ENCODE assay signal across 8 cellular contexts in the genomic region with DNA sequence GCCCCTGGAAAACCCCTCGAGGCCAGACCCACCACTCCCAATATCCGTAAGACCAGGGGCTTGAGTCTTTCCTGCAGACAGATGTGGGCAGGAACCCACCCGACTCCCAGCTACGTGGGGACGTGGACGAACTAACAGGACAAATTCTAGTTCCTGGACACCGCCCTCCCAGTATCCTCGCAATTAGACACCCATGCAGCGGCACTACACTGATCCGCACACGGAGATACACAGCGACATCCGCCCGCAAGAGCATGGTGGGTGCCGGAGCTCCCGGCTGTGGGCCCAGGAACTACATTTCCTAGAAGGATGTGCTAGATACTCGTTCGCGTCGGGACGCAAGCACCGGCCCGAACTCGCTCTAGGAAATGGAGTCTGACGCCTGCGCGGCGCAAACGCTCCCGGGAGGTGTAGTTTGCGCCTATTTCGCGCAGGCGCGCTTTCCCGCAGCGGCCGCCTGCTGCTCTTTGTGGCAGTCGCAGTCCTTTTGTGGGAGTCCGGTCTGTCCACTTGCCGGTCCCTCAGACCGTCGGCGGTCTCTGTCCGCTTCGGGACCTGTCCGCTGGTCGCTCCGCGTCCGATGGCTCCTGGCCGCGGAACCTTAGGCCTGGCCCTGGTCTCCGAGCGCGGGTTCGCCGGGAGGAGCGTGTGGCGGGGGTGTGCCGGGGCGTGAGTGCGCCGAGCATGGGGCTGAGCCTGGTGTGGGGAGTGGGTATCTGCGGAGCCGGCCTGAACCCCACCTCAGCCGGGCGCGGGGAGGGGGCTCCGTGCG. TPM values are rescaled to one million over a fixed set of nuclear protein-coding genes. Genes with fewer than 3 reads are reported as not detected.
DNase-seq lines count a peak whose midpoint lies in the region; TF ChIP-seq lines count a peak whose summit lies in the region.

A gene (plus strand): TSS at position 447 of the 772 bp plus-strand sequence. CDS start 478 bp downstream, outside the sequence.

- no peaks in the 10 kb centered on the region for H3K9me3 ChIP-seq in HEK293 (ENCODE audit: control insufficient read depth, insufficient read depth, low read depth, low read length)
- no peaks in the 10 kb centered on the region for H3K9me3 ChIP-seq in left ventricle myocardium inferior (replicated peaks)

- intact Hi-C loops in left ventricle myocardium inferior (cut with micrococcal nuclease) (no loop called here), posterior cingulate gyrus (cut with DNase I) (no loop called here)

- H3K4me1 ChIP-seq in HEK293 (ENCODE audit: control insufficient read depth, insufficient read depth, low read length) (0 out of 2 replicates have a peak, but pooled peaks cover 2% of the 10 kb centered on the region), left ventricle myocardium inferior (peaks cover 34% of the 10 kb centered on the region)

- H3K27ac Mint-ChIP-seq in type B pancreatic cell = peak within 1 kb of the TSS; percentile 94

- peaks cover 33% of the 10 kb centered on the region for H3K4me1 Mint-ChIP-seq in type B pancreatic cell (ENCODE audit: unreplicated experiment)

- H3K27me3 ChIP-seq in left ventricle myocardium inferior (ENCODE audit: low read depth) = no peaks in the 10 kb centered on the region

- DNase-seq in ELF-1 (ENCODE audit: low read depth, low spot score) (peak; percentile 94), NCI-H1417 treated with DMSO at 0.1 percent for 48 hours (lab: John Stamatoyannopoulos, UW) (peak; percentile 47), T-helper 2 cell (peak; percentile 53 to 95 (median 75)), amygdala (lab: John Stamatoyannopoulos, UW) (peak; percentile 48 to 94 (median 83)), left ventricle myocardium inferior (peak; percentile 90), posterior cingulate gyrus (peak; percentile 79 to 99 (median 90)), type B pancreatic cell (ENCODE audit: extremely low spot score, unreplicated experiment) (peak; percentile 89)

- no peaks in the 10 kb centered on the region for H3K9me3 Mint-ChIP-seq in type B pancreatic cell

- H3K27me3 Mint-ChIP-seq in type B pancreatic cell = no peaks in the 10 kb centered on the region

- H3K4me3 ChIP-seq in HEK293 (ENCODE audit: low read depth, low read length) (peak within 1 kb of the TSS; percentile 72), left ventricle myocardium inferior (peak within 1 kb of the TSS; percentile 91)

- H3K27ac ChIP-seq in HEK293 (ENCODE audit: extremely low read depth, low read depth, low read length) (peak within 1 kb of the TSS; percentile 53; the same call in 1 of the 2 replicates), left ventricle myocardium inferior (replicated peaks) (peak within 1 kb of the TSS; percentile 80)

- POLR2A ChIA-PET in HEK293 (lab: Yijun Ruan, JAX) = interaction anchor here (0.9 to 2.2 kb wide), 9 partner anchors 9 to 74 kb away, joined by 3 to 13 read pairs (median 3); a partner anchor contains a TSS

- H3K36me3 Mint-ChIP-seq in type B pancreatic cell = no peaks in the 10 kb centered on the region

- TF ChIP-seq CTCF in HEK293 (tag by site-specific recombination; IDR thresholded peaks at IDR 0.05) (0 out of 2 replicates have a peak, but pooled peaks have one; percentile 11), left ventricle myocardium inferior (IDR thresholded peaks at IDR 0.05; ENCODE audit: borderline replicate concordance) (peak; percentile 34), type B pancreatic cell (conservative IDR thresholded peaks at IDR 0.05) (no peak)

- peak within 1 kb of the TSS; percentile 94 for H3K4me3 Mint-ChIP-seq in type B pancreatic cell

- CTCF ChIA-PET in HEK293 (lab: Yijun Ruan, JAX) = interaction anchor here (0.6 to 1.2 kb wide), 4 partner anchors 24 to 179 kb away, joined by 3 to 5 read pairs (median 3); no protein-coding TSS in a partner anchor

- H3K36me3 ChIP-seq in HEK293 (ENCODE audit: control insufficient read depth in 2 of 2, insufficient read depth in 1 of 2, low read length in 2 of 2) (peaks cover 0 to 8% of the 10 kb centered on the region in 2 experiments; a peak in 1 of 3 replicates), left ventricle myocardium inferior (no peaks in the 10 kb centered on the region)

TF ChIP-seq in HEK293, 187 proteins besides CTCF, POLR2A, EP300 and RAD21 (continues in another document):
- TF ChIP-seq, protein P1, sequence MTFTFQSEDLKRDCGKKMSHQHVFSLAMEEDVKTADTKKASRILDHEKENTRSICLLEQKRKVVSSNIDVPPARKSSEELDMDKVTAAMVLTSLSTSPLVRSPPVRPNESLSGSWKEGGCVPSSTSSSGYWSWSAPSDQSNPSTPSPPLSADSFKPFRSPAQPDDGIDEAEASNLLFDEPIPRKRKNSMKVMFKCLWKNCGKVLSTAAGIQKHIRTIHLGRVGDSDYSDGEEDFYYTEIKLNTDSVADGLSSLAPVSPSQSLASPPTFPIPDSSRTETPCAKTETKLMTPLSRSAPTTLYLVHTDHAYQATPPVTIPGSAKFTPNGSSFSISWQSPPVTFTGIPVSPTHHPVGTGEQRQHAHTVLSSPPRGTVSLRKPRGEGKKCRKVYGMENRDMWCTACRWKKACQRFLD (tag by site-specific recombination; IDR thresholded peaks at IDR 0.05) = no peak
- TF ChIP-seq, protein P2, sequence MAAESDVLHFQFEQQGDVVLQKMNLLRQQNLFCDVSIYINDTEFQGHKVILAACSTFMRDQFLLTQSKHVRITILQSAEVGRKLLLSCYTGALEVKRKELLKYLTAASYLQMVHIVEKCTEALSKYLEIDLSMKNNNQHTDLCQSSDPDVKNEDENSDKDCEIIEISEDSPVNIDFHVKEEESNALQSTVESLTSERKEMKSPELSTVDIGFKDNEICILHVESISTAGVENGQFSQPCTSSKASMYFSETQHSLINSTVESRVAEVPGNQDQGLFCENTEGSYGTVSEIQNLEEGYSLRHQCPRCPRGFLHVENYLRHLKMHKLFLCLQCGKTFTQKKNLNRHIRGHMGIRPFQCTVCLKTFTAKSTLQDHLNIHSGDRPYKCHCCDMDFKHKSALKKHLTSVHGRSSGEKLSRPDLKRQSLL (tag by site-specific recombination; IDR thresholded peaks at IDR 0.05) = peak; percentile 59; the same call in 1 of the 2 replicates
- TF ChIP-seq, protein P3, sequence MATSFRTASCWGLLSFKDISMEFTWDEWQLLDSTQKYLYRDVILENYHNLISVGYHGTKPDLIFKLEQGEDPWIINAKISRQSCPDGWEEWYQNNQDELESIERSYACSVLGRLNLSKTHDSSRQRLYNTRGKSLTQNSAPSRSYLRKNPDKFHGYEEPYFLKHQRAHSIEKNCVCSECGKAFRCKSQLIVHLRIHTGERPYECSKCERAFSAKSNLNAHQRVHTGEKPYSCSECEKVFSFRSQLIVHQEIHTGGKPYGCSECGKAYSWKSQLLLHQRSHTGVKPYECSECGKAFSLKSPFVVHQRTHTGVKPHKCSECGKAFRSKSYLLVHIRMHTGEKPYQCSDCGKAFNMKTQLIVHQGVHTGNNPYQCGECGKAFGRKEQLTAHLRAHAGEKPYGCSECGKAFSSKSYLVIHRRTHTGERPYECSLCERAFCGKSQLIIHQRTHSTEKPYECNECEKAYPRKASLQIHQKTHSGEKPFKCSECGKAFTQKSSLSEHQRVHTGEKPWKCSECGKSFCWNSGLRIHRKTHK (tag by site-specific recombination; IDR thresholded peaks at IDR 0.05) = no peak
- TF ChIP-seq ZFP37 (tag by site-specific recombination; IDR thresholded peaks at IDR 0.05) (peak; percentile 56; the same call in 1 of the 2 replicates), ZNF335 (tag by site-specific recombination; conservative IDR thresholded peaks at IDR 0.05) (peak; percentile 82), YY2 (tag by site-specific recombination; IDR thresholded peaks at IDR 0.05) (peak; percentile 50; the same call in 1 of the 2 replicates), ZNF610 (tag by site-specific recombination; IDR thresholded peaks at IDR 0.05; ENCODE audit: borderline replicate concordance) (no peak), ZNF19 (tag by site-specific recombination; IDR thresholded peaks at IDR 0.05; ENCODE audit: low read depth) (no peak), ZFP69B (tag by site-specific recombination; IDR thresholded peaks at IDR 0.05) (peak; percentile 86), ZNF2 (tag by site-specific recombination; IDR thresholded peaks at IDR 0.05) (0 out of 2 replicates have a peak, but pooled peaks have one; percentile 70), ZNF600 (tag by site-specific recombination; IDR thresholded peaks at IDR 0.05) (peak; percentile 51; the same call in 1 of the 2 replicates), ZNF624 (tag by site-specific recombination; IDR thresholded peaks at IDR 0.05) (no peak), ZSCAN16 (tag by site-specific recombination; IDR thresholded peaks at IDR 0.05) (no peak)
- TF ChIP-seq, protein P4, sequence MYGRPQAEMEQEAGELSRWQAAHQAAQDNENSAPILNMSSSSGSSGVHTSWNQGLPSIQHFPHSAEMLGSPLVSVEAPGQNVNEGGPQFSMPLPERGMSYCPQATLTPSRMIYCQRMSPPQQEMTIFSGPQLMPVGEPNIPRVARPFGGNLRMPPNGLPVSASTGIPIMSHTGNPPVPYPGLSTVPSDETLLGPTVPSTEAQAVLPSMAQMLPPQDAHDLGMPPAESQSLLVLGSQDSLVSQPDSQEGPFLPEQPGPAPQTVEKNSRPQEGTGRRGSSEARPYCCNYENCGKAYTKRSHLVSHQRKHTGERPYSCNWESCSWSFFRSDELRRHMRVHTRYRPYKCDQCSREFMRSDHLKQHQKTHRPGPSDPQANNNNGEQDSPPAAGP (tag by site-specific recombination; IDR thresholded peaks at IDR 0.05) = peak; percentile 61; the same call in 1 of the 2 replicates
- TF ChIP-seq, protein P5, sequence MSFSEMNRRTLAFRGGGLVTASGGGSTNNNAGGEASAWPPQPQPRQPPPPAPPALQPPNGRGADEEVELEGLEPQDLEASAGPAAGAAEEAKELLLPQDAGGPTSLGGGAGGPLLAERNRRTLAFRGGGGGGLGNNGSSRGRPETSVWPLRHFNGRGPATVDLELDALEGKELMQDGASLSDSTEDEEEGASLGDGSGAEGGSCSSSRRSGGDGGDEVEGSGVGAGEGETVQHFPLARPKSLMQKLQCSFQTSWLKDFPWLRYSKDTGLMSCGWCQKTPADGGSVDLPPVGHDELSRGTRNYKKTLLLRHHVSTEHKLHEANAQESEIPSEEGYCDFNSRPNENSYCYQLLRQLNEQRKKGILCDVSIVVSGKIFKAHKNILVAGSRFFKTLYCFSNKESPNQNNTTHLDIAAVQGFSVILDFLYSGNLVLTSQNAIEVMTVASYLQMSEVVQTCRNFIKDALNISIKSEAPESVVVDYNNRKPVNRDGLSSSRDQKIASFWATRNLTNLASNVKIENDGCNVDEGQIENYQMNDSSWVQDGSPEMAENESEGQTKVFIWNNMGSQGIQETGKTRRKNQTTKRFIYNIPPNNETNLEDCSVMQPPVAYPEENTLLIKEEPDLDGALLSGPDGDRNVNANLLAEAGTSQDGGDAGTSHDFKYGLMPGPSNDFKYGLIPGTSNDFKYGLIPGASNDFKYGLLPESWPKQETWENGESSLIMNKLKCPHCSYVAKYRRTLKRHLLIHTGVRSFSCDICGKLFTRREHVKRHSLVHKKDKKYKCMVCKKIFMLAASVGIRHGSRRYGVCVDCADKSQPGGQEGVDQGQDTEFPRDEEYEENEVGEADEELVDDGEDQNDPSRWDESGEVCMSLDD (tag by site-specific recombination; IDR thresholded peaks at IDR 0.05) = peak; percentile 73

RNA-seq across cellular contexts. Expression of the gene that starts here (rescaled TPM):
- total RNA-seq in left ventricle myocardium inferior = 5.0 TPM
- total RNA-seq in type B pancreatic cell (ENCODE audit: low replicate concordance) = 24.6 and 39.5 TPM in 2 replicates

Comparison
In these comparisons a context has a peak if more than half of its experiments do, and no peak if none do; other contexts are left out.
1. Peak in every context shown above with its lines: DNase-seq, H3K4me3 ChIP-seq and H3K27ac ChIP-seq.